In genomic region chr3:194956697-194957396, GRCh38 we compare ENCODE assay signal across 1 cellular context.
TF ChIP-seq lines count a peak whose summit lies in the region.

No MANE protein-coding gene starts in this region.

TF ChIP-seq in HepG2, 621 proteins besides CTCF, POLR2A, EP300 and RAD21:
- TF ChIP-seq ZFP36L1 (CRISPR knock-in tag; IDR thresholded peaks at IDR 0.05): no peak
- TF ChIP-seq NKX3-1 (CRISPR knock-in tag; IDR thresholded peaks at IDR 0.05): no peak
- TF ChIP-seq YEATS4 (CRISPR knock-in tag; IDR thresholded peaks at IDR 0.05; ENCODE audit: borderline replicate concordance): no peak
- TF ChIP-seq RBAK (CRISPR knock-in tag; IDR thresholded peaks at IDR 0.05): no peak
- TF ChIP-seq SRSF9 (IDR thresholded peaks at IDR 0.05; ENCODE audit: borderline replicate concordance, insufficient read depth, low read depth, low read length, poor library complexity, severe bottlenecking): no peak
- TF ChIP-seq NFYC (CRISPR knock-in tag; IDR thresholded peaks at IDR 0.05): no peak
- TF ChIP-seq ZKSCAN1 (IDR thresholded peaks at IDR 0.05; ENCODE audit: low read length): no peak
- TF ChIP-seq ESRRA (CRISPR knock-in tag; IDR thresholded peaks at IDR 0.05; ENCODE audit: low read depth): no peak
TF ChIP-seq in HepG2: peak in this region for 0.
